Comparison of ENCODE assay signal across 18 cellular contexts in the genomic region with DNA sequence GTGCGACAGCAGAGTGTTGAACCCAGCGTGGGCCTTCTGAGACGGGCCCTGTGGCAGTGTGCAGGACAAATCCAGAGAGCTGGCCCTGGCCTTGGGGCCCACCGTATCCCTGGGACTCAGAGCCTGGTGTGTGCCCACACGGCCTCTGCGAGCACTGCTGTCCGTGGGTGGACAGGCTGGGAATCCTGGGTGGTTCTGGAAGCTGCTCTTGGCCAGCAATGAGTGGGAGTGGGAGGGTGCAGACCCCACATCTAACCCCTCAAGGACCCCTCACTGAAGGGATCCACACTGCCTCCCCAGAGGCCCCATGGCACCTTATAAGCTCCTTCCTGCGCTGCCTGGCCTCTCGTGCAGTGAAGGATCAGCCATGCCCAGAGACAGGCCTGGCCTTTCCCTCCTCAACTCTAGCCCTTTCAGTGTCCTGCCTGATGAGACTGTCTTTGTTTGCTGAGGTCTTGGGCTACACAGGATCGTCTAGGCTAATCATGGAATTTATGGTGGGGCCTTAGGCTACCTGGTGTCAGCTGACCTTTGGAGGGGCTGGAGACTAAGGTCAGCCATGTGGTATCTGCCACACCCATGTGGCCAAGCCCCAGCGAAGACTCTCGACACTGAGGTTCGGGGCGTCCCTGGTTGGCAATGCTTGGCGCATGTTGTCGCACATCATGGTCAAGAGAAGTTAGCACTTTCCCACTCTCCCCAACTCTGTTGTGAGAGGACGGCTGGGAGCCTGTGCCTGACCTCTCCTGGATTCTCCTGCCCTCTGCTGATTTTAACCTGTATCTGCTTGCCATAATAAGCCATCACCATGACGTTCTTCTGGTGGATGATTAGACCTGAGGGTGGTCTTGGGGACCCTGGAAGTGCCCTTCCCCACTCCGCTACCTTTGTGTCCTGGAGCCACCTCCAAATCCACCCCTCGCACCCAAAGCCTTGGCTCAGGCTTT.
"Had no signal": no experiment of that assay in that cellular context is flagged by ENCODE, and none has a peak within 500 bp of the region (broad histone marks: within the 10 kb centered on the region; RNA-seq: fewer than 3 reads in every experiment).

No MANE protein-coding gene starts in this region.

- H3K4me1 Mint-ChIP-seq: activated CD4-positive, alpha-beta T cell treated with anti-CD3 and anti-CD28 coated beads, Interleukin-2, amount 10 ng/mL, durations not matched to agents 24 days and 14 days; activated naive CD4-positive, alpha-beta T cell treated with anti-CD3 and anti-CD28 coated beads, Interleukin-2, amount 50 U/mL, for 24 hours; central memory CD8-positive, alpha-beta T cell had no signal

- H3K27ac Mint-ChIP-seq: activated CD4-positive, alpha-beta T cell treated with anti-CD3 and anti-CD28 coated beads, Interleukin-2, amount 10 ng/mL, durations not matched to agents 24 days and 14 days; activated CD8-positive, alpha-beta T cell treated with anti-CD3 and anti-CD28 coated beads, Interleukin-2, amount 10 ng/mL, durations not matched to agents 7 days and 5 days; activated naive CD4-positive, alpha-beta T cell treated with anti-CD3 and anti-CD28 coated beads, Interleukin-2, amount 50 U/mL, for 24 hours; nephron; stimulated activated naive CD8-positive, alpha-beta T cell treated with anti-CD3 and anti-CD28 coated beads, Interleukin-15, Interleukin-2, amounts not matched to agents 100 ng/mL and 50 ng/mL, for 24 hours; type B pancreatic cell had no signal

- H3K27ac ChIP-seq: adrenal gland, heart right ventricle, psoas muscle had no signal

- H3K4me3 Mint-ChIP-seq: activated CD4-positive, alpha-beta T cell treated with anti-CD3 and anti-CD28 coated beads, Interleukin-2, amount 10 ng/mL, durations not matched to agents 24 days and 14 days; activated CD8-positive, alpha-beta T cell treated with anti-CD3 and anti-CD28 coated beads, Interleukin-2, amount 10 ng/mL, durations not matched to agents 7 days and 5 days; activated naive CD4-positive, alpha-beta T cell treated with anti-CD3 and anti-CD28 coated beads, Interleukin-2, amount 50 U/mL, for 24 hours; central memory CD8-positive, alpha-beta T cell; nephron; stimulated activated naive CD8-positive, alpha-beta T cell treated with anti-CD3 and anti-CD28 coated beads, Interleukin-15, Interleukin-2, amounts not matched to agents 100 ng/mL and 50 ng/mL, for 24 hours; type B pancreatic cell had no signal

- H3K9me3 Mint-ChIP-seq: activated CD4-positive, alpha-beta T cell treated with anti-CD3 and anti-CD28 coated beads, Interleukin-2, amount 10 ng/mL, durations not matched to agents 24 days and 14 days; activated naive CD4-positive, alpha-beta T cell treated with anti-CD3 and anti-CD28 coated beads, Interleukin-2, amount 50 U/mL, for 24 hours; central memory CD8-positive, alpha-beta T cell; nephron; stimulated activated naive CD8-positive, alpha-beta T cell treated with anti-CD3 and anti-CD28 coated beads, Interleukin-15, Interleukin-2, amounts not matched to agents 100 ng/mL and 50 ng/mL, for 24 hours; type B pancreatic cell had no signal

- ATAC-seq: activated CD8-positive, alpha-beta T cell treated with anti-CD3 and anti-CD28 coated beads, Interleukin-2, amount 10 ng/mL, durations not matched to agents 7 days and 5 days; psoas muscle; sciatic nerve had no signal

- H3K27me3 Mint-ChIP-seq: activated CD4-positive, alpha-beta T cell treated with anti-CD3 and anti-CD28 coated beads, Interleukin-2, amount 10 ng/mL, durations not matched to agents 24 days and 14 days; activated naive CD4-positive, alpha-beta T cell treated with anti-CD3 and anti-CD28 coated beads, Interleukin-2, amount 50 U/mL, for 24 hours; central memory CD8-positive, alpha-beta T cell; stimulated activated naive CD8-positive, alpha-beta T cell treated with anti-CD3 and anti-CD28 coated beads, Interleukin-15, Interleukin-2, amounts not matched to agents 100 ng/mL and 50 ng/mL, for 24 hours had no signal

- DNase-seq: activated CD4-positive, alpha-beta T cell treated with anti-CD3 and anti-CD28 coated beads, Interleukin-2, amount 10 ng/mL, durations not matched to agents 24 days and 14 days; activated CD4-positive, CD25-positive, alpha-beta regulatory T cell; activated CD8-positive, alpha-beta memory T cell treated with anti-CD3 and anti-CD28 coated beads, Interleukin-2, amount 50 U/mL, for 4 hours; activated CD8-positive, alpha-beta T cell treated with anti-CD3 and anti-CD28 coated beads, Interleukin-2, amount 10 ng/mL, durations not matched to agents 7 days and 5 days; activated effector memory CD4-positive, alpha-beta T cell treated with anti-CD3 and anti-CD28 coated beads, Interleukin-2, amount 50 U/mL, for 16 hours; activated T-cell treated with anti-CD3 and anti-CD28 coated beads, Interleukin-2, amount 50 U/mL, for 48 hours; effector CD8-positive, alpha-beta T cell; heart right ventricle; mesenchymal stem cell; psoas muscle; T-helper 2 cell had no signal

- H3K36me3 Mint-ChIP-seq: activated naive CD4-positive, alpha-beta T cell treated with anti-CD3 and anti-CD28 coated beads, Interleukin-2, amount 50 U/mL, for 24 hours; type B pancreatic cell had no signal
